Comparison of ENCODE assay signal across 13 cellular contexts in the genomic region with DNA sequence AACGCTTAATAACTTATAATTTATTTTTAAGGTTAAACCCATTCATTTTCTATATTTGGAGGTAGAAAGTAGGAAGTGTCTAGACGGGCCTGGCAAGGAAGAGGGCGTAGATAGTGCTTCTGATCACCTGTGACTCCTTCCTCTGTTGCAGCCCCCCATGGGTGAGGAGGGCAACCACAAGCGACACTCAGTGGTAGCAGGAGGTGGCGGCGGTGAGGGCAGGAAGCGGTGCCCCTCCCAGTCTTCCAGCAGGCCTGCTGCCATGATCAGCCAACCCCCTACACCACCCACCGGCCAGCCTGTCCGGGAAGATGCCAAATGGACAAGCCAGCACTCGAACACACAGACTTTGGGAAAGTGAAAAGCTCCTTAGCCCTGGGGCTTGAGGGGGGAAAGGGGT. TPM values are rescaled to one million over a fixed set of nuclear protein-coding genes. Genes with fewer than 3 reads are reported as not detected.
A peak's percentile ranks its signal among the peaks of the same experiment; 100 is the strongest.
DNase-seq lines count a peak whose midpoint lies in the region; ATAC-seq and TF ChIP-seq lines count a peak whose summit lies in the region.
"Had no signal": no experiment of that assay in that cellular context is flagged by ENCODE, and none has a peak within 500 bp of the region (broad histone marks: within the 10 kb centered on the region; RNA-seq: fewer than 3 reads in every experiment).

No MANE protein-coding gene starts in this region.

- H3K9me3 Mint-ChIP-seq in naive thymus-derived CD4-positive, alpha-beta T cell, result no peaks in the 10 kb centered on the region
- H3K9me3 Mint-ChIP-seq: H9 had no signal

- ATAC-seq in naive thymus-derived CD4-positive, alpha-beta T cell, result peak; percentile 81
- ATAC-seq in HG02623 (IDR thresholded peaks at IDR 0.05; ENCODE audit: unreplicated experiment), result no peak
- no peak for ATAC-seq in HG02840 (IDR thresholded peaks at IDR 0.05; ENCODE audit: low FRiP score, unreplicated experiment)

- 68 to 70% methylated on average over 10 of the region's 10 CpGs for WGBS in tibial nerve, 2 donors

- peaks cover 99% of the 10 kb centered on the region for H3K36me3 ChIP-seq in BLaER1
- peaks cover 0 to 65% (median 8%) of the 10 kb centered on the region in 3 experiments for H3K36me3 ChIP-seq in naive thymus-derived CD4-positive, alpha-beta T cell (ENCODE audit: control insufficient read depth in 2 of 3, insufficient read depth in 3 of 3, low read length in 3 of 3)
- H3K36me3 ChIP-seq in tibial nerve, result peaks cover 3 to 93% (median 30%) of the 10 kb centered on the region in 3 donors

- H3K9me3 ChIP-seq in BLaER1 (no peaks in the 10 kb centered on the region), tibial nerve (no peaks in the 10 kb centered on the region)
- H3K9me3 ChIP-seq in naive thymus-derived CD4-positive, alpha-beta T cell (ENCODE audit: control insufficient read depth in 2 of 3, low read length in 3 of 3), result no peaks in the 10 kb centered on the region
- H3K9me3 ChIP-seq: suprapubic skin had no signal

- no peak overlapping the region for H3K9ac ChIP-seq in BLaER1

- no peaks in the 10 kb centered on the region for H3K27me3 Mint-ChIP-seq in naive thymus-derived CD4-positive, alpha-beta T cell

- no peak for TF ChIP-seq CTCF in tibial nerve (IDR thresholded peaks at IDR 0.05)

- peak overlapping the region; percentile 42; the same call in 1 of the 2 replicates for H3K27ac ChIP-seq in BLaER1
- H3K27ac ChIP-seq in naive thymus-derived CD4-positive, alpha-beta T cell (ENCODE audit: low read depth, low read length), result peak overlapping the region; percentile 55
- H3K27ac ChIP-seq in tibial nerve, result peak overlapping the region in 1 of 4 donors; percentile 12
- H3K27ac ChIP-seq: suprapubic skin had no signal

- H3K4me1 ChIP-seq in BLaER1 (peaks cover 27% of the 10 kb centered on the region), tibial nerve (peaks cover 0 to 18% (median 0%) of the 10 kb centered on the region in 4 donors)
- peaks cover 15 to 18% of the 10 kb centered on the region in 2 donors for H3K4me1 ChIP-seq in naive thymus-derived CD4-positive, alpha-beta T cell (ENCODE audit: control insufficient read depth in 2 of 2, insufficient read depth in 2 of 2, low read length in 2 of 2)

- H3K4me3 ChIP-seq in BLaER1, result no peak overlapping the region
- no peak overlapping the region for H3K4me3 ChIP-seq in Jurkat, Clone E6-1 (ENCODE audit: low read length)
- H3K4me3 ChIP-seq in naive thymus-derived CD4-positive, alpha-beta T cell (ENCODE audit: low read length), result no peak overlapping the region
- H3K4me3 ChIP-seq in tibial nerve, result no peak overlapping the region
- H3K4me3 ChIP-seq: suprapubic skin had no signal

- no peaks in the 10 kb centered on the region for H3K27me3 ChIP-seq in BLaER1
- no peaks in the 10 kb centered on the region for H3K27me3 ChIP-seq in naive thymus-derived CD4-positive, alpha-beta T cell (ENCODE audit: control insufficient read depth in 2 of 2, insufficient read depth in 2 of 2, low read length in 2 of 2)
- no peaks in the 10 kb centered on the region for H3K27me3 ChIP-seq in tibial nerve
- H3K27me3 ChIP-seq: suprapubic skin had no signal

- no peak for TF ChIP-seq EP300 in tibial nerve (IDR thresholded peaks at IDR 0.05)

- peaks cover 21 to 46% (median 29%) of the 10 kb centered on the region in 5 donors for H3K36me3 Mint-ChIP-seq in naive thymus-derived CD4-positive, alpha-beta T cell

- peaks cover 21 to 49% (median 38%) of the 10 kb centered on the region in 7 donors for H3K4me1 Mint-ChIP-seq in naive thymus-derived CD4-positive, alpha-beta T cell

- peak; percentile 79 for DNase-seq in Jurkat, Clone E6-1 (ENCODE audit: low read depth, low spot score)
- DNase-seq in activated T-helper 1 cell treated with Interleukin-2 at 50 U/mL for 16 hours (ENCODE audit: low read depth) (peak; percentile 7), DMS79 (lab: John Stamatoyannopoulos, UW) (no peak), tibial nerve (ENCODE audit: low spot score in 2 of 2) (no peak)
- DNase-seq in naive thymus-derived CD4-positive, alpha-beta T cell, result peak in 7 of 9 donors; percentile 29 to 59 (median 51)
- DNase-seq: activated CD4-positive, CD25-positive, alpha-beta regulatory T cell; H9; Karpas-422; NCI-H1436 had no signal

- peak overlapping the region; percentile 58 to 92 (median 80) for H3K27ac Mint-ChIP-seq in naive thymus-derived CD4-positive, alpha-beta T cell

- H3K4me2 ChIP-seq in BLaER1, result peak overlapping the region; percentile 59

- peaks cover 93% of the 10 kb centered on the region for H4K20me1 ChIP-seq in BLaER1

- intact Hi-C loops in naive thymus-derived CD4-positive, alpha-beta T cell (cut with micrococcal nuclease), result loop anchor here in 1 of 2 donors (2.0 kb wide), 2 partner anchors 17 to 127 kb away; a partner anchor contains a TSS

- CTCF ChIA-PET in naive thymus-derived CD4-positive, alpha-beta T cell (lab: Charles Lee), result interaction anchor here (0.8 kb wide), 1 partner anchor 163 kb away, joined by 3 read pairs; no protein-coding TSS in a partner anchor

- TF ChIP-seq POLR2A in tibial nerve (IDR thresholded peaks at IDR 0.05), result no peak

- POLR2A ChIA-PET in naive thymus-derived CD4-positive, alpha-beta T cell (lab: Charles Lee), result interaction anchor here (1.2 kb wide), 1 partner anchor 140 kb away, joined by 3 read pairs; no protein-coding TSS in a partner anchor

- peak overlapping the region in 7 of 10 donors; percentile 20 to 54 (median 41) for H3K4me3 Mint-ChIP-seq in naive thymus-derived CD4-positive, alpha-beta T cell
- H3K4me3 Mint-ChIP-seq: H9 had no signal

RNA-seq across cellular contexts. Expression of a gene that starts 36.7 kb away (rescaled TPM):
- not detected for polyA plus RNA-seq in Jurkat, Clone E6-1 (2012; ENCODE audit: insufficient read depth, insufficient read length)
- total RNA-seq in naive thymus-derived CD4-positive, alpha-beta T cell, result 1 to 10 TPM in 1 of 5 experiments, under 1 TPM in 1, not detected in 3; 0.49 to 1.9 TPM
- polyA plus RNA-seq in naive thymus-derived CD4-positive, alpha-beta T cell, result under 1 TPM; 0.30 to 0.32 TPM
- 100 to 1,000 TPM in 1 of 4 donors, 10 to 100 TPM in 3; 57.6 to 154 (median 75.8) TPM for total RNA-seq in tibial nerve

RNA-seq across cellular contexts. Expression of a gene that starts 44.7 kb away (rescaled TPM):
- polyA plus RNA-seq in Jurkat, Clone E6-1 (2012; ENCODE audit: insufficient read depth, insufficient read length), result 82.1 TPM
- 100 to 1,000 TPM in 3 of 5 experiments, 10 to 100 TPM in 2; 79.8 to 105 (median 101) TPM for total RNA-seq in naive thymus-derived CD4-positive, alpha-beta T cell
- polyA plus RNA-seq in naive thymus-derived CD4-positive, alpha-beta T cell, result 100 to 1,000 TPM; 182 to 198 TPM
- 100 to 1,000 TPM in 2 of 4 donors, 10 to 100 TPM in 2; 83.9 to 136 (median 102) TPM for total RNA-seq in tibial nerve

RNA-seq across cellular contexts. Expression of a gene that starts 58.6 kb away (rescaled TPM):
- polyA plus RNA-seq in Jurkat, Clone E6-1 (2012; ENCODE audit: insufficient read depth, insufficient read length), result 123 TPM
- total RNA-seq in naive thymus-derived CD4-positive, alpha-beta T cell, result 100 to 1,000 TPM; 127 to 217 (median 176) TPM
- polyA plus RNA-seq in naive thymus-derived CD4-positive, alpha-beta T cell, result 10 to 100 TPM; 12.2 to 28.0 TPM
- 100 to 1,000 TPM; 114 to 166 (median 144) TPM for total RNA-seq in tibial nerve

Comparison
In these comparisons a context has a peak if more than half of its experiments do, and no peak if none do; other contexts are left out.
1. DNase-seq: peak in Jurkat, Clone E6-1 (single experiment), activated T-helper 1 cell treated with Interleukin-2 at 50 U/mL for 16 hours (single experiment) and naive thymus-derived CD4-positive, alpha-beta T cell (7 of 9); none in DMS79 (single experiment) and tibial nerve (0 of 2).
2. RNA of a gene that starts 36.7 kb away (total RNA-seq): 57.6 to 154 TPM in tibial nerve; 0.49 to 1.9 TPM in naive thymus-derived CD4-positive, alpha-beta T cell; every median in the first group is over 10 times any median in the second.